1 cellular context compared by ENCODE assay signal in genomic region chr9:84419203-84419602, GRCh38.
TF ChIP-seq lines count a peak whose summit lies in the region.

No MANE protein-coding gene starts in this region.

TF ChIP-seq in GM23338, 12 proteins besides CTCF, POLR2A, EP300 and RAD21 (continued from another document):
- TF ChIP-seq ZNF462 (CRISPR knock-in tag; IDR thresholded peaks at IDR 0.05) (no peak), ETS1 (IDR thresholded peaks at IDR 0.05) (no peak), CREB1 (CRISPR knock-in tag; IDR thresholded peaks at IDR 0.05; ENCODE audit: low read depth) (no peak)
